Comparison of ENCODE assay signal across 13 cellular contexts in genomic region chr1:174786760-174787159, GRCh38.
DNase-seq lines count a peak whose midpoint lies in the region; ATAC-seq, FAIRE-seq and TF ChIP-seq lines count a peak whose summit lies in the region.
"Had no signal": no experiment of that assay in that cellular context is flagged by ENCODE, and none has a peak within 500 bp of the region (broad histone marks: within the 10 kb centered on the region; RNA-seq: fewer than 3 reads in every experiment).

No MANE protein-coding gene starts in this region.

- no peak for TF ChIP-seq CTCF in OCI-LY3 (IDR thresholded peaks at IDR 0.05; ENCODE audit: low read depth, low read length)

- no peak overlapping the region for H3K27ac ChIP-seq in OCI-LY3 (ENCODE audit: low read length)
- H3K27ac ChIP-seq: HL-60 had no signal

- no peak for FAIRE-seq in urothelium cell line (lab: Jason Lieb, UNC)
- FAIRE-seq: frontal cortex had no signal

- no peaks in the 10 kb centered on the region for H3K79me2 ChIP-seq in OCI-LY3 (ENCODE audit: low read length)

- H3K4me2 ChIP-seq in OCI-LY3 (ENCODE audit: low read length) = peak overlapping the region; percentile 39

- H2AFZ ChIP-seq in OCI-LY3 (ENCODE audit: low read depth, low read length) = no peak overlapping the region

- H4K20me1 ChIP-seq in OCI-LY3 (ENCODE audit: insufficient read depth, low read length) = peaks cover 39% of the 10 kb centered on the region; the same call in 1 of the 2 replicates

- H3K4me1 ChIP-seq in OCI-LY3 (ENCODE audit: low read length) = peaks cover 37% of the 10 kb centered on the region

- H3K9ac ChIP-seq in OCI-LY3 (ENCODE audit: low read length) = no peak overlapping the region

- H3K27me3 ChIP-seq in OCI-LY3 (ENCODE audit: low read depth, low read length) = peaks cover 11% of the 10 kb centered on the region; the same call in 1 of the 2 replicates

- H3K36me3 ChIP-seq in OCI-LY3 (replicated peaks; ENCODE audit: low read depth, low read length) = no peaks in the 10 kb centered on the region

- ATAC-seq in GM18508 (IDR thresholded peaks at IDR 0.05; ENCODE audit: insufficient read depth, unreplicated experiment) (peak; percentile 68), GM19467 (IDR thresholded peaks at IDR 0.05; ENCODE audit: unreplicated experiment) (peak; percentile 75), HG02938 (IDR thresholded peaks at IDR 0.05; ENCODE audit: unreplicated experiment) (peak; percentile 67)

- H3K4me3 ChIP-seq in OCI-LY3 (ENCODE audit: low read length) = no peak overlapping the region

- DNase-seq in activated gamma-delta T cell treated with Interleukin-2 at 50 U/mL for 16 hours (no peak), urothelium cell line (ENCODE audit: low spot score) (no peak), NCI-H128 (lab: John Stamatoyannopoulos, UW; ENCODE audit: unreplicated experiment) (no peak)
- no peak for DNase-seq in stimulated activated CD4-positive, alpha-beta T cell treated with anti-CD3 and anti-CD28 coated beads, Interleukin-2, amount 100 ng/mL, for 24 hours
- DNase-seq: activated CD4-positive, CD25-positive, alpha-beta regulatory T cell treated with anti-CD3 and anti-CD28 coated beads, Interleukin-2, amount 50 U/mL, for 72 hours; CD4-positive, alpha-beta memory T cell; stimulated activated naive CD4-positive, alpha-beta T cell treated with Interleukin-2 at 50 U/mL for 16 hours had no signal

- no peaks in the 10 kb centered on the region for H3K9me3 ChIP-seq in OCI-LY3 (ENCODE audit: insufficient read depth, low read length)
